Comparison of ENCODE assay signal across 1 cellular context in genomic region chr11:59429924-59430516, GRCh38.
TF ChIP-seq lines count a peak whose summit lies in the region.

No MANE protein-coding gene starts in this region.

TF ChIP-seq in GM12878, 131 proteins besides CTCF, POLR2A, EP300 and RAD21 (continued from another document):
- no peak for TF ChIP-seq PRDM15 (CRISPR knock-in tag; IDR thresholded peaks at IDR 0.05)
- TF ChIP-seq PAX8 (IDR thresholded peaks at IDR 0.05), result no peak
- peak; percentile 65 for TF ChIP-seq CUX1 (IDR thresholded peaks at IDR 0.05; ENCODE audit: insufficient replicate concordance, low read depth, low read length)
- no peak for TF ChIP-seq CEBPB (IDR thresholded peaks at IDR 0.05; ENCODE audit: borderline replicate concordance in 1 of 2, low read depth in 2 of 2, low read length in 2 of 2)
- TF ChIP-seq ZNF24 (IDR thresholded peaks at IDR 0.05), result peak; percentile 65
- no peak for TF ChIP-seq NR2C1 (IDR thresholded peaks at IDR 0.05)
